8 cellular contexts compared by ENCODE assay signal in genomic region chr6:47655719-47656595, GRCh38.
A peak's percentile ranks its signal among the peaks of the same experiment; 100 is the strongest.
DNase-seq lines count a peak whose midpoint lies in the region; ATAC-seq lines count a peak whose summit lies in the region.

No MANE protein-coding gene starts in this region.

- ATAC-seq in GM21786 (IDR thresholded peaks at IDR 0.05; ENCODE audit: unreplicated experiment) = no peak

- DNase-seq in DMS53 (lab: John Stamatoyannopoulos, UW) (peak; percentile 95), HK-2 (ENCODE audit: unreplicated experiment) (peak; percentile 47), iris pigment epithelial cell (ENCODE audit: low read depth) (peak; percentile 29), midbrain (lab: John Stamatoyannopoulos, UW) (no peak), amygdala (lab: John Stamatoyannopoulos, UW) (no peak)
- peak; percentile 65 for DNase-seq in activated CD8-positive, alpha-beta memory T cell treated with anti-CD3 and anti-CD28 coated beads for 24 hours
- no peak for DNase-seq in effector CD4-positive, alpha-beta T cell

Comparison
In these comparisons a context has a peak if more than half of its experiments do, and no peak if none do; other contexts are left out.
1. DNase-seq: peak in DMS53 (single experiment), HK-2 (single experiment), activated CD8-positive, alpha-beta memory T cell treated with anti-CD3 and anti-CD28 coated beads for 24 hours (single experiment) and iris pigment epithelial cell (single experiment); none in midbrain (single experiment), effector CD4-positive, alpha-beta T cell (single experiment) and amygdala (0 of 56).